Comparison of ENCODE assay signal across 30 cellular contexts in genomic region chr5:109307996-109308395, GRCh38.
"Had no signal": no experiment of that assay in that cellular context is flagged by ENCODE, and none has a peak within 500 bp of the region (broad histone marks: within the 10 kb centered on the region; RNA-seq: fewer than 3 reads in every experiment).

No MANE protein-coding gene starts in this region.

- H3K27me3 ChIP-seq: body of pancreas, colonic mucosa, gastrocnemius medialis, heart right ventricle, hepatocyte had no signal

- H3K4me2 ChIP-seq: hepatocyte had no signal

- H3K27ac Mint-ChIP-seq: activated CD4-positive, alpha-beta memory T cell treated with anti-CD3 and anti-CD28 coated beads, Interleukin-2, amount 10 ng/mL, durations not matched to agents 7 days and 5 days; activated CD4-positive, alpha-beta T cell treated with anti-CD3 and anti-CD28 coated beads, Interleukin-2, amount 10 ng/mL, durations not matched to agents 7 days and 5 days; activated naive CD8-positive, alpha-beta T cell; activated T-cell treated with anti-CD3 and anti-CD28 coated beads, Interleukin-2, amount 50 U/mL, for 24 hours; T-cell; T-helper 1 cell treated with Interleukin-12 subunit alpha and Interleukin-12 subunit beta and Interleukin-4 antibody, amounts not matched to agents 30 μg/mL and 1 μg/mL, for 36 hours had no signal

- H3K4me3 Mint-ChIP-seq: activated CD4-positive, alpha-beta memory T cell treated with anti-CD3 and anti-CD28 coated beads, Interleukin-2, amount 10 ng/mL, durations not matched to agents 7 days and 5 days; activated CD4-positive, alpha-beta T cell treated with anti-CD3 and anti-CD28 coated beads, Interleukin-2, amount 10 ng/mL, durations not matched to agents 7 days and 5 days; activated naive CD8-positive, alpha-beta T cell; activated T-cell treated with anti-CD3 and anti-CD28 coated beads, Interleukin-2, amount 50 U/mL, for 24 hours; activated T-cell treated with anti-CD3 and anti-CD28 coated beads, Interleukin-2, amount 50 U/mL, for 72 hours; T-cell; T-helper 1 cell treated with Interleukin-12 subunit alpha and Interleukin-12 subunit beta and Interleukin-4 antibody, amounts not matched to agents 30 μg/mL and 1 μg/mL, for 36 hours had no signal

- H3K9me3 ChIP-seq: body of pancreas, colonic mucosa, gastrocnemius medialis, heart right ventricle had no signal

- H3K36me3 Mint-ChIP-seq: activated naive CD8-positive, alpha-beta T cell had no signal

- ATAC-seq: activated T-cell treated with anti-CD3 and anti-CD28 coated beads, Interleukin-2, amount 50 U/mL, for 72 hours; body of pancreas; foreskin keratinocyte; gastrocnemius medialis; heart right ventricle; T-cell had no signal

- H3K4me1 ChIP-seq: colonic mucosa, foreskin keratinocyte, heart right ventricle had no signal

- H3K36me3 ChIP-seq: colonic mucosa, gastrocnemius medialis, heart right ventricle had no signal

- H2AFZ ChIP-seq: hepatocyte had no signal

- H3K4me3 ChIP-seq: body of pancreas, colonic mucosa, gastrocnemius medialis, heart right ventricle, hepatocyte had no signal

- H3K4me1 Mint-ChIP-seq: activated CD4-positive, alpha-beta memory T cell treated with anti-CD3 and anti-CD28 coated beads, Interleukin-2, amount 10 ng/mL, durations not matched to agents 7 days and 5 days; activated CD4-positive, alpha-beta T cell treated with anti-CD3 and anti-CD28 coated beads, Interleukin-2, amount 10 ng/mL, durations not matched to agents 7 days and 5 days; T-cell had no signal

- DNase-seq: activated CD4-positive, alpha-beta memory T cell treated with anti-CD3 and anti-CD28 coated beads, Interleukin-2, amount 10 ng/mL, durations not matched to agents 7 days and 5 days; activated CD4-positive, alpha-beta T cell treated with anti-CD3 and anti-CD28 coated beads for 1 hour; activated CD4-positive, alpha-beta T cell treated with anti-CD3 and anti-CD28 coated beads for 4 hours; activated CD4-positive, alpha-beta T cell treated with anti-CD3 and anti-CD28 coated beads, Interleukin-2, amount 10 ng/mL, durations not matched to agents 7 days and 5 days; activated CD4-positive, alpha-beta T cell treated with anti-CD3 and anti-CD28 coated beads, Interleukin-2, amount 50 U/mL, for 4 hours; activated CD4-positive, CD25-positive, alpha-beta regulatory T cell; activated CD8-positive, alpha-beta memory T cell treated with anti-CD3 and anti-CD28 coated beads, Interleukin-2, amount 50 U/mL, for 48 hours; activated effector memory CD4-positive, alpha-beta T cell treated with Interleukin-2 at 50 U/mL for 16 hours; activated gamma-delta T cell treated with Interleukin-2 at 50 U/mL for 16 hours; activated naive CD4-positive, alpha-beta T cell treated with anti-CD3 and anti-CD28 coated beads, Interleukin-2, amount 50 U/mL, for 16 hours; activated naive CD4-positive, alpha-beta T cell treated with Interleukin-2 at 50 U/mL for 16 hours; activated T-cell treated with anti-CD3 and anti-CD28 coated beads for 4 hours; activated T-cell treated with anti-CD3 and anti-CD28 coated beads, Interleukin-2, amount 50 U/mL, for 24 hours; activated T-cell treated with anti-CD3 and anti-CD28 coated beads, Interleukin-2, amount 50 U/mL, for 72 hours; amniotic stem cell; anterior cingulate cortex; body of pancreas; caudate nucleus; colonic mucosa; effector CD8-positive, alpha-beta T cell; foreskin keratinocyte; gastrocnemius medialis; heart right ventricle; SW 1271; T-cell; T-helper 9 cell had no signal

- H3K79me2 ChIP-seq: hepatocyte had no signal

- H3K9me3 Mint-ChIP-seq: activated CD4-positive, alpha-beta memory T cell treated with anti-CD3 and anti-CD28 coated beads, Interleukin-2, amount 10 ng/mL, durations not matched to agents 7 days and 5 days; activated CD4-positive, alpha-beta T cell treated with anti-CD3 and anti-CD28 coated beads, Interleukin-2, amount 10 ng/mL, durations not matched to agents 7 days and 5 days; activated T-cell treated with anti-CD3 and anti-CD28 coated beads, Interleukin-2, amount 50 U/mL, for 24 hours; activated T-cell treated with anti-CD3 and anti-CD28 coated beads, Interleukin-2, amount 50 U/mL, for 72 hours; T-cell; T-helper 1 cell treated with Interleukin-12 subunit alpha and Interleukin-12 subunit beta and Interleukin-4 antibody, amounts not matched to agents 30 μg/mL and 1 μg/mL, for 36 hours had no signal

- H3K27ac ChIP-seq: body of pancreas, colonic mucosa, epithelial cell of prostate, foreskin keratinocyte, gastrocnemius medialis, heart right ventricle, hepatocyte had no signal

- H3K27me3 Mint-ChIP-seq: activated CD4-positive, alpha-beta T cell treated with anti-CD3 and anti-CD28 coated beads, Interleukin-2, amount 10 ng/mL, durations not matched to agents 7 days and 5 days; activated naive CD8-positive, alpha-beta T cell; activated T-cell treated with anti-CD3 and anti-CD28 coated beads, Interleukin-2, amount 50 U/mL, for 24 hours; T-cell had no signal
